8 cellular contexts compared by ENCODE assay signal in genomic region chr11:62542750-62543567, GRCh38. TPM values are rescaled to one million over a fixed set of nuclear protein-coding genes. Genes with fewer than 3 reads are reported as not detected.
A peak's percentile ranks its signal among the peaks of the same experiment; 100 is the strongest.
DNase-seq lines count a peak whose midpoint lies in the region; ATAC-seq and TF ChIP-seq lines count a peak whose summit lies in the region.

No MANE protein-coding gene starts in this region.

- no peaks in the 10 kb centered on the region for H3K9me3 ChIP-seq in effector memory CD4-positive, alpha-beta T cell (ENCODE audit: control insufficient read depth, low read length)

- POLR2A ChIA-PET in activated CD8-positive, alpha-beta T cell treated with anti-CD3 and anti-CD28 coated beads for 36 hours (lab: Charles Lee) = interaction anchor here (0.7 to 3.9 kb wide), 9 partner anchors 9 to 147 kb away, joined by 3 to 38 read pairs (median 4); partner anchors contain the start of gene TUT1

- peak overlapping the region; percentile 96 for H3K27ac ChIP-seq in effector memory CD4-positive, alpha-beta T cell (ENCODE audit: insufficient read depth, low read length, poor library complexity, severe bottlenecking)

- H3K4me3 ChIP-seq in effector memory CD4-positive, alpha-beta T cell (ENCODE audit: insufficient read depth, low read depth, low read length, poor library complexity, severe bottlenecking) = peak overlapping the region; percentile 94

- no peaks in the 10 kb centered on the region for H3K27me3 ChIP-seq in effector memory CD4-positive, alpha-beta T cell (replicated peaks; ENCODE audit: control insufficient read depth, insufficient read depth, low read length, poor library complexity, severe bottlenecking)

- no peaks in the 10 kb centered on the region for H3K36me3 ChIP-seq in effector memory CD4-positive, alpha-beta T cell (ENCODE audit: control insufficient read depth, insufficient read depth, low read length)

- DNase-seq in Calu3 (peak; percentile 91), HCEC 1CT (peak; percentile 69), NCI-H748 treated with DMSO at 0.1 percent for 48 hours (lab: John Stamatoyannopoulos, UW) (peak; percentile 38), medulla oblongata (ENCODE audit: extremely low spot score) (peak; percentile 74)
- DNase-seq in activated CD8-positive, alpha-beta T cell treated with anti-CD3 and anti-CD28 coated beads for 36 hours = peak; percentile 85
- peak; percentile 68 to 72 (median 70) for DNase-seq in effector memory CD4-positive, alpha-beta T cell
- no peak for DNase-seq in stimulated activated naive B cell treated with anti-CD40 and anti-IgM and Interleukin-4, amounts not matched to agents 10 μg/mL and 1 μg/mL and 100 μg/mL, for 72 hours

- CTCF ChIA-PET in Calu3 (lab: Charles Lee) = interaction anchor here (0.5 to 6.8 kb wide), 23 partner anchors 8 to 203 kb away, joined by 3 to 86 read pairs (median 4); partner anchors contain the start of genes B3GAT3, EEF1G and MTA2
- CTCF ChIA-PET in activated CD8-positive, alpha-beta T cell treated with anti-CD3 and anti-CD28 coated beads for 36 hours (lab: Charles Lee) = interaction anchor here (0.6 to 10.6 kb wide), 59 partner anchors 9 to 481 kb away, joined by 3 to 186 read pairs (median 4); partner anchors contain the start of genes EEF1G, LBHD1, SCGB1A1 and UQCC3

- ATAC-seq in activated CD8-positive, alpha-beta T cell treated with anti-CD3 and anti-CD28 coated beads for 36 hours = peak; percentile 65
- peak; percentile 20 to 22 for ATAC-seq in stimulated activated naive B cell treated with anti-CD40 and anti-IgM and Interleukin-4, amounts not matched to agents 10 μg/mL and 1 μg/mL and 100 μg/mL, for 72 hours (replicated peaks)
- no peak for ATAC-seq in HG02973 (IDR thresholded peaks at IDR 0.05; ENCODE audit: unreplicated experiment)

- peaks cover 77% of the 10 kb centered on the region for H3K4me1 ChIP-seq in effector memory CD4-positive, alpha-beta T cell (ENCODE audit: control insufficient read depth, insufficient read depth, low read length, poor library complexity, severe bottlenecking)

- H3K4me1 Mint-ChIP-seq in Calu3 (ENCODE audit: low read depth, unreplicated experiment) = peaks cover 51% of the 10 kb centered on the region
- peaks cover 76% of the 10 kb centered on the region for H3K4me1 Mint-ChIP-seq in activated CD8-positive, alpha-beta T cell treated with anti-CD3 and anti-CD28 coated beads for 36 hours (ENCODE audit: low read depth)
- peaks cover 65 to 79% of the 10 kb centered on the region in 2 donors for H3K4me1 Mint-ChIP-seq in stimulated activated naive B cell treated with anti-CD40 and anti-IgM and Interleukin-4, amounts not matched to agents 10 μg/mL and 1 μg/mL and 100 μg/mL, for 72 hours

- H3K27me3 Mint-ChIP-seq in Calu3 (ENCODE audit: unreplicated experiment) = no peaks in the 10 kb centered on the region
- H3K27me3 Mint-ChIP-seq in activated CD8-positive, alpha-beta T cell treated with anti-CD3 and anti-CD28 coated beads for 36 hours = peaks cover 3% of the 10 kb centered on the region
- no peaks in the 10 kb centered on the region for H3K27me3 Mint-ChIP-seq in stimulated activated naive B cell treated with anti-CD40 and anti-IgM and Interleukin-4, amounts not matched to agents 10 μg/mL and 1 μg/mL and 100 μg/mL, for 72 hours

- H3K9me3 Mint-ChIP-seq in Calu3 (ENCODE audit: low read depth, unreplicated experiment) = no peaks in the 10 kb centered on the region
- H3K9me3 Mint-ChIP-seq in activated CD8-positive, alpha-beta T cell treated with anti-CD3 and anti-CD28 coated beads for 36 hours = no peaks in the 10 kb centered on the region
- no peaks in the 10 kb centered on the region for H3K9me3 Mint-ChIP-seq in stimulated activated naive B cell treated with anti-CD40 and anti-IgM and Interleukin-4, amounts not matched to agents 10 μg/mL and 1 μg/mL and 100 μg/mL, for 72 hours

- H3K27ac Mint-ChIP-seq in Calu3 (ENCODE audit: unreplicated experiment) = peak overlapping the region; percentile 97
- peak overlapping the region; percentile 73 for H3K27ac Mint-ChIP-seq in activated CD8-positive, alpha-beta T cell treated with anti-CD3 and anti-CD28 coated beads for 36 hours
- H3K27ac Mint-ChIP-seq in stimulated activated naive B cell treated with anti-CD40 and anti-IgM and Interleukin-4, amounts not matched to agents 10 μg/mL and 1 μg/mL and 100 μg/mL, for 72 hours = peak overlapping the region; percentile 97

- TF ChIP-seq CTCF in Calu3 (IDR thresholded peaks at IDR 0.05; ENCODE audit: unreplicated experiment) = peak; percentile 97
- TF ChIP-seq CTCF in activated CD8-positive, alpha-beta T cell treated with anti-CD3 and anti-CD28 coated beads for 36 hours (IDR thresholded peaks at IDR 0.05) = peak; percentile 100

- H3K36me3 Mint-ChIP-seq in Calu3 (ENCODE audit: insufficient read depth, unreplicated experiment) = peaks cover 80% of the 10 kb centered on the region
- H3K36me3 Mint-ChIP-seq in activated CD8-positive, alpha-beta T cell treated with anti-CD3 and anti-CD28 coated beads for 36 hours (ENCODE audit: low read depth) = no peaks in the 10 kb centered on the region
- H3K36me3 Mint-ChIP-seq in stimulated activated naive B cell treated with anti-CD40 and anti-IgM and Interleukin-4, amounts not matched to agents 10 μg/mL and 1 μg/mL and 100 μg/mL, for 72 hours = peaks cover 15 to 24% of the 10 kb centered on the region in 2 donors

- intact Hi-C loops in Calu3 (cut with micrococcal nuclease; ENCODE audit: unreplicated experiment) = loop anchor here (2.0 to 5.0 kb wide), 2 partner anchors 116 to 151 kb away; no protein-coding TSS in a partner anchor
- intact Hi-C loops in activated CD8-positive, alpha-beta T cell treated with anti-CD3 and anti-CD28 coated beads for 36 hours (cut with micrococcal nuclease) = loop anchor here (2.0 kb wide), 2 partner anchors 14 to 116 kb away; no protein-coding TSS in a partner anchor

- peak overlapping the region; percentile 100 for H3K4me3 Mint-ChIP-seq in Calu3 (ENCODE audit: low read depth, unreplicated experiment)
- H3K4me3 Mint-ChIP-seq in activated CD8-positive, alpha-beta T cell treated with anti-CD3 and anti-CD28 coated beads for 36 hours = peak overlapping the region; percentile 79
- peak overlapping the region; percentile 97 to 98 for H3K4me3 Mint-ChIP-seq in stimulated activated naive B cell treated with anti-CD40 and anti-IgM and Interleukin-4, amounts not matched to agents 10 μg/mL and 1 μg/mL and 100 μg/mL, for 72 hours

- BruUV-seq in Calu3 (replicated peaks; lab: Mats Ljungman, UMichigan) = no TSS peak

RNA-seq across cellular contexts. Expression of gene AHNAK, which starts 3.6 kb away (rescaled TPM):
- 246 and 253 TPM in 2 replicates for total RNA-seq in Calu3 (2022)
- 10 to 100 TPM; 41.1 to 43.0 TPM for total RNA-seq in activated CD8-positive, alpha-beta T cell treated with anti-CD3 and anti-CD28 coated beads for 36 hours

RNA-seq across cellular contexts. Expression of gene EEF1G, which starts 30.7 kb away (rescaled TPM):
- total RNA-seq in Calu3 (2022) = 970 and 1,189 TPM in 2 replicates
- total RNA-seq in activated CD8-positive, alpha-beta T cell treated with anti-CD3 and anti-CD28 coated beads for 36 hours = 1,000 to 10,000 TPM; 1,925 to 1,979 TPM

RNA-seq across cellular contexts. Expression of gene TUT1, which starts 48.4 kb away (rescaled TPM):
- 21.9 and 26.3 TPM in 2 replicates for total RNA-seq in Calu3 (2022)
- 10 to 100 TPM; 34.4 to 38.0 TPM for total RNA-seq in activated CD8-positive, alpha-beta T cell treated with anti-CD3 and anti-CD28 coated beads for 36 hours

RNA-seq across cellular contexts. Expression of gene MTA2, which starts 58.7 kb away (rescaled TPM):
- 90.4 and 97.2 TPM in 2 replicates for total RNA-seq in Calu3 (2022)
- total RNA-seq in activated CD8-positive, alpha-beta T cell treated with anti-CD3 and anti-CD28 coated beads for 36 hours = 100 to 1,000 TPM; 159 to 164 TPM
